25 cellular contexts compared by ENCODE assay signal in the genomic region with DNA sequence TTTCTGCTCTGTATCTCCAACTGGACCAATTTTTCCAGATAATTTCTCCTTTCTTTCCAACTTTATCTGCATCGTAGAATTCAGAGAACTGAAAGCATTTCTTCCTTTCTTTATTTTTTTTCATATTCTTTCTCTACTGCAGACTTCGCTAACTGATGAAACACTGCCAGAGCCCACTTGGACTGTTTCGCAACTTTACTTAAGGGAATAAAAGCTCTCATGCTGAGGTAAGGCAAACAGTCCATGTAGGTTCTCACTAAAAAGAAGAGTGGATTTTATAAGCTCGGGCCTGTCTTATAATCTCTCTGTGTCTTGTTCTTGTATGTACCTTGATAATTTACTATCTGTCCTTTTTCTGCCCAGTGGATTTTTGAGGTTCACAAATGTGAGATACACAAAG.
A peak's percentile ranks its signal among the peaks of the same experiment; 100 is the strongest.
DNase-seq lines count a peak whose midpoint lies in the region; ATAC-seq and TF ChIP-seq lines count a peak whose summit lies in the region.
"Had no signal": no experiment of that assay in that cellular context is flagged by ENCODE, and none has a peak within 500 bp of the region (broad histone marks: within the 10 kb centered on the region; RNA-seq: fewer than 3 reads in every experiment).

No MANE protein-coding gene starts in this region.

- ATAC-seq in Right ventricle myocardium superior (ENCODE audit: poor library complexity), result peak; percentile 51
- peak; percentile 69 for ATAC-seq in upper lobe of right lung
- ATAC-seq: SK-N-SH treated with all-trans-retinoic acid at 6 μM for 48 hours had no signal

- no peak overlapping the region for H4K91ac ChIP-seq in mesenchymal stem cell (ENCODE audit: low read length)

- H3K4ac ChIP-seq in mesenchymal stem cell (ENCODE audit: low read depth in 1 of 2, low read length in 2 of 2), result no peak overlapping the region

- no peak overlapping the region for H3K27ac ChIP-seq in SK-N-MC
- no peak overlapping the region for H3K27ac ChIP-seq in mesenchymal stem cell (ENCODE audit: low read length, poor library complexity, severe bottlenecking)
- no peak overlapping the region for H3K27ac ChIP-seq in upper lobe of right lung
- H3K27ac ChIP-seq: 22Rv1, BLaER1 had no signal

- no peaks in the 10 kb centered on the region for H3K27me3 ChIP-seq in mesenchymal stem cell (ENCODE audit: control insufficient read depth in 1 of 2, insufficient read depth in 1 of 2, low read length in 2 of 2)
- no peaks in the 10 kb centered on the region for H3K27me3 ChIP-seq in upper lobe of right lung
- H3K27me3 ChIP-seq: BLaER1, MG63 had no signal

- H3K4me3 ChIP-seq in SK-N-MC, result no peak overlapping the region
- H3K4me3 ChIP-seq in mesenchymal stem cell (ENCODE audit: insufficient read depth in 1 of 2, low read depth in 1 of 2, low read length in 2 of 2), result no peak overlapping the region
- H3K4me3 ChIP-seq in upper lobe of right lung, result no peak overlapping the region
- H3K4me3 ChIP-seq: BLaER1, MG63 had no signal

- no peak overlapping the region for H3K23ac ChIP-seq in mesenchymal stem cell (ENCODE audit: low read length in 2 of 2)

- no peak overlapping the region for H2BK15ac ChIP-seq in mesenchymal stem cell (ENCODE audit: low read depth, poor library complexity, severe bottlenecking)

- H3K9ac ChIP-seq in SK-N-MC (ENCODE audit: insufficient read length) (no peak overlapping the region), mesenchymal stem cell (ENCODE audit: low read length) (no peak overlapping the region)
- H3K9ac ChIP-seq: BLaER1 had no signal

- H3K79me1 ChIP-seq in mesenchymal stem cell (replicated peaks; ENCODE audit: low read length, poor library complexity, severe bottlenecking), result no peaks in the 10 kb centered on the region

- H3K4me1 ChIP-seq in mesenchymal stem cell (ENCODE audit: control insufficient read depth, insufficient read depth, low read depth, low read length), result no peaks in the 10 kb centered on the region
- H3K4me1 ChIP-seq in upper lobe of right lung, result no peaks in the 10 kb centered on the region
- H3K4me1 ChIP-seq: BLaER1 had no signal

- no peak overlapping the region for H2BK5ac ChIP-seq in mesenchymal stem cell (ENCODE audit: low read depth, low read length, poor library complexity, severe bottlenecking)

- no peak overlapping the region for H2AK5ac ChIP-seq in mesenchymal stem cell (ENCODE audit: low read length, severe bottlenecking)

- no peak for TF ChIP-seq CTCF in upper lobe of right lung (IDR thresholded peaks at IDR 0.05)
- no peak for TF ChIP-seq CTCF in GM20000 (IDR thresholded peaks at IDR 0.05; ENCODE audit: extremely low read depth, missing control alignments)

- intact Hi-C loops in Right ventricle myocardium superior (cut with DNase I), result no loop called here
- intact Hi-C loops in cardiac septum (cut with DNase I), result no loop called here
- intact Hi-C loops in upper lobe of right lung (cut with DNase I), result no loop called here

- H2AFZ ChIP-seq in mesenchymal stem cell (ENCODE audit: low read depth, low read length), result no peak overlapping the region

- H4K8ac ChIP-seq in mesenchymal stem cell (ENCODE audit: low read length), result no peak overlapping the region

- H3K18ac ChIP-seq in mesenchymal stem cell (ENCODE audit: low read depth in 1 of 2, low read length in 2 of 2), result no peak overlapping the region

- H3K14ac ChIP-seq in mesenchymal stem cell (ENCODE audit: low read length in 2 of 2), result no peak overlapping the region

- H3K9me3 ChIP-seq in SK-N-MC (ENCODE audit: low read depth, low read length), result no peaks in the 10 kb centered on the region
- peaks cover 20% of the 10 kb centered on the region for H3K9me3 ChIP-seq in mesenchymal stem cell (ENCODE audit: control insufficient read depth, low read length)
- no peaks in the 10 kb centered on the region for H3K9me3 ChIP-seq in upper lobe of right lung
- H3K9me3 ChIP-seq: BLaER1, MG63 had no signal

- H2BK120ac ChIP-seq in mesenchymal stem cell (ENCODE audit: low read depth, low read length), result no peak overlapping the region

- no peak overlapping the region for H3K4me2 ChIP-seq in mesenchymal stem cell (ENCODE audit: low read length, poor library complexity, severe bottlenecking)
- H3K4me2 ChIP-seq: BLaER1 had no signal

- H2BK12ac ChIP-seq in mesenchymal stem cell (ENCODE audit: low read length in 2 of 2), result no peak overlapping the region

- DNase-seq in Right ventricle myocardium superior, result no peak
- no peak for DNase-seq in cardiac septum (ENCODE audit: low spot score)
- peak; percentile 12 for DNase-seq in SK-N-MC (ENCODE audit: low read depth, low spot score)
- DNase-seq in mesenchymal stem cell, result peak; percentile 3
- peak; percentile 19 for DNase-seq in upper lobe of right lung
- no peak for DNase-seq in GM20000 (ENCODE audit: low spot score)
- DNase-seq in Ammon's horn (ENCODE audit: low spot score), result no peak
- no peak for DNase-seq in NCI-H510A (lab: John Stamatoyannopoulos, UW)
- DNase-seq: ACHN; CD4-positive, CD25-positive, alpha-beta regulatory T cell; DMS153; DND-41; H7; KG1; MG63; NCI-H1092 treated with DMSO at 0.1 percent for 48 hours; NCI-H1436 treated with DMSO at 0.1 percent for 48 hours; NCI-H187 treated with DMSO at 0.1 percent for 48 hours; NCI-H2171 treated with DMSO at 0.1 percent for 48 hours; NCI-H345; NCI-H524; NCI-H748 treated with DMSO at 0.1 percent for 48 hours had no signal

- 82% methylated on average over 4 of the region's 4 CpGs for WGBS in mesenchymal stem cell

- H3K36me3 ChIP-seq in SK-N-MC (ENCODE audit: insufficient read depth, low read length), result no peaks in the 10 kb centered on the region
- no peaks in the 10 kb centered on the region for H3K36me3 ChIP-seq in mesenchymal stem cell (ENCODE audit: control insufficient read depth in 1 of 2, insufficient read depth in 2 of 2, low read depth in 1 of 2, low read length in 2 of 2)
- no peaks in the 10 kb centered on the region for H3K36me3 ChIP-seq in upper lobe of right lung
- H3K36me3 ChIP-seq: BLaER1, MG63 had no signal

Comparison
In these comparisons a context has a peak if more than half of its experiments do, and no peak if none do; other contexts are left out.
1. DNase-seq: peak in SK-N-MC (single experiment), mesenchymal stem cell (single experiment) and upper lobe of right lung (single experiment); none in Right ventricle myocardium superior (single experiment), cardiac septum (single experiment), GM20000 (single experiment), Ammon's horn (single experiment) and NCI-H510A (single experiment).